ENCODE assay signal across 16 cellular contexts in the genomic region with DNA sequence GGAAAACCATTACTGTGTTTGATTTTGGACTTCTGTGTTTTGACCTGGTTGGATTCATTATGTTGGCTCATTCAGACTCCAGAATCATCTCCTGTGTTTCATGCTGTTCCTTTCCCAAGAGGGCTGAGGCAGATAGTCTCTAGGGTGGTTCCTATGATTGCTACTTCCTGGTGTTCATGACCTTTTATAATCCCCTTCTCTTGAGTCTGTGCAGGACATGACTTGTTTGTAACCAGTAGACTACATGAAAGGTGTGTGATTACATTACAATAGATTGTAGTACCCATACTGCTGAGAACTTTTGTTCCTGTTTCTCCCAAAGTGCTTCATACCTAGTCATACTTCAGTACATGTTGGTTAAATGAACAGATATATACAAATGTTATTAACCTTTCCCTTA.
A peak's percentile ranks its signal among the peaks of the same experiment; 100 is the strongest.
DNase-seq lines count a peak whose midpoint lies in the region; ATAC-seq, FAIRE-seq and TF ChIP-seq lines count a peak whose summit lies in the region.
"Had no signal": no experiment of that assay in that cellular context is flagged by ENCODE, and none has a peak within 500 bp of the region (broad histone marks: within the 10 kb centered on the region; RNA-seq: fewer than 3 reads in every experiment).

No MANE protein-coding gene starts in this region.

- no peak for TF ChIP-seq POLR2A in endothelial cell of umbilical vein (IDR thresholded peaks at IDR 0.05; ENCODE audit: low read depth, low read length)

- peak overlapping the region; percentile 64; the same call in 1 of the 2 replicates for H3K27ac Mint-ChIP-seq in GM23338
- H3K27ac Mint-ChIP-seq in stimulated activated memory B cell treated with anti-CD40 and anti-IgM and Interleukin-4, amounts not matched to agents 10 μg/mL and 1 μg/mL and 100 μg/mL, for 72 hours: no peak overlapping the region
- H3K27ac Mint-ChIP-seq: CD4-positive, alpha-beta memory T cell; IgD-negative memory B cell had no signal

- dilution Hi-C loops in endothelial cell of umbilical vein (cut with MboI; ENCODE audit: extremely low pct_ligation_motif_present, low sequenced_read_pairs): no loop called here

- ATAC-seq in GM23338: no peak
- ATAC-seq in HG03432 (IDR thresholded peaks at IDR 0.05; ENCODE audit: unreplicated experiment): no peak
- ATAC-seq in stimulated activated memory B cell treated with anti-CD40 and anti-IgM and Interleukin-4, amounts not matched to agents 10 μg/mL and 1 μg/mL and 100 μg/mL, for 72 hours: no peak

- intact Hi-C loops in endothelial cell of umbilical vein (cut with micrococcal nuclease) (no loop called here), OCI-LY7 (cut with micrococcal nuclease; ENCODE audit: unreplicated experiment) (no loop called here)

- H2AFZ ChIP-seq in ACC112 (ENCODE audit: low read length, unreplicated experiment) (peak overlapping the region; percentile 47), GM23338 (peak overlapping the region; percentile 6; the same call in 1 of the 2 replicates), endothelial cell of umbilical vein (ENCODE audit: low read depth, low read length) (peak overlapping the region; percentile 32), OCI-LY7 (ENCODE audit: low read length) (no peak overlapping the region)

- no peak overlapping the region for H3K4me3 ChIP-seq in ACC112 (ENCODE audit: low read depth, low read length)
- H3K4me3 ChIP-seq in GM23338: no peak overlapping the region
- H3K4me3 ChIP-seq in endothelial cell of umbilical vein (replicated peaks in 1 of 3; ENCODE audit: insufficient read depth in 1 of 3, low read depth in 1 of 3, low read length in 3 of 3): no peak overlapping the region
- no peak overlapping the region for H3K4me3 ChIP-seq in OCI-LY7 (ENCODE audit: low read depth, low read length, poor library complexity, severe bottlenecking)
- H3K4me3 ChIP-seq: HAP-1 had no signal

- no peaks in the 10 kb centered on the region for H4K20me1 ChIP-seq in GM23338 (replicated peaks; ENCODE audit: insufficient read depth)
- H4K20me1 ChIP-seq in endothelial cell of umbilical vein (replicated peaks; ENCODE audit: control insufficient read depth, extremely low read depth, insufficient read depth, low read length): no peaks in the 10 kb centered on the region
- no peaks in the 10 kb centered on the region for H4K20me1 ChIP-seq in OCI-LY7 (ENCODE audit: insufficient read depth, low read length)

- H3K27me3 ChIP-seq in ACC112 (ENCODE audit: insufficient read depth, low read length) (no peaks in the 10 kb centered on the region), GM23338 (ENCODE audit: insufficient read depth) (no peaks in the 10 kb centered on the region), endothelial cell of umbilical vein (ENCODE audit: control insufficient read depth in 2 of 2, insufficient read depth in 2 of 2, low read length in 2 of 2) (no peaks in the 10 kb centered on the region)
- H3K27me3 ChIP-seq: BE2C had no signal

- H3K4me2 ChIP-seq in GM23338 (no peak overlapping the region), endothelial cell of umbilical vein (ENCODE audit: insufficient read depth, low read length) (peak overlapping the region; percentile 6), OCI-LY7 (ENCODE audit: low read length) (no peak overlapping the region)

- H3K9me3 ChIP-seq in endothelial cell of umbilical vein (replicated peaks; ENCODE audit: control insufficient read depth, insufficient read depth, low read length) (no peaks in the 10 kb centered on the region), OCI-LY7 (ENCODE audit: low read length) (no peaks in the 10 kb centered on the region)
- H3K9me3 ChIP-seq: BE2C, HAP-1 had no signal

- H3F3A ChIP-seq in GM23338 (replicated peaks; ENCODE audit: low read depth): no peaks in the 10 kb centered on the region

- H3K36me3 ChIP-seq in ACC112 (ENCODE audit: insufficient read depth, low read length) (no peaks in the 10 kb centered on the region), GM23338 (ENCODE audit: insufficient read depth) (no peaks in the 10 kb centered on the region), endothelial cell of umbilical vein (ENCODE audit: control insufficient read depth in 2 of 2, extremely low read depth in 1 of 2, insufficient read depth in 2 of 2, low read length in 2 of 2) (no peaks in the 10 kb centered on the region), OCI-LY7 (ENCODE audit: insufficient read depth, low read length) (no peaks in the 10 kb centered on the region)
- H3K36me3 ChIP-seq: BE2C, HAP-1 had no signal

- BruUV-seq in endothelial cell of umbilical vein (replicated peaks; lab: Mats Ljungman, UMichigan) (no TSS peak), OCI-LY7 (replicated peaks; lab: Mats Ljungman, UMichigan) (no TSS peak)

- H3K4me1 ChIP-seq in ACC112 (ENCODE audit: control insufficient read depth, insufficient read depth, low read length, unreplicated experiment) (peaks cover 14% of the 10 kb centered on the region), GM23338 (ENCODE audit: insufficient read depth) (peaks cover 8% of the 10 kb centered on the region; the same call in 1 of the 2 replicates), endothelial cell of umbilical vein (ENCODE audit: control insufficient read depth, extremely low read depth, insufficient read depth, low read length) (peaks cover 16% of the 10 kb centered on the region), OCI-LY7 (ENCODE audit: insufficient read depth, low read length, poor library complexity, severe bottlenecking) (no peaks in the 10 kb centered on the region)
- H3K4me1 ChIP-seq: BE2C, HAP-1 had no signal

- no peak overlapping the region for H3K27ac ChIP-seq in ACC112 (ENCODE audit: low read depth, low read length)
- no peak overlapping the region for H3K27ac ChIP-seq in GM23338 (ENCODE audit: low read depth)
- H3K27ac ChIP-seq in endothelial cell of umbilical vein (ENCODE audit: insufficient read depth, low read depth, low read length): no peak overlapping the region
- no peak overlapping the region for H3K27ac ChIP-seq in OCI-LY7 (ENCODE audit: low read depth, low read length, poor library complexity, severe bottlenecking)

- no peaks in the 10 kb centered on the region for H3K9me1 ChIP-seq in endothelial cell of umbilical vein (replicated peaks; ENCODE audit: control insufficient read depth, extremely low read depth, insufficient read depth, low read length)

- H3K79me2 ChIP-seq in ACC112 (ENCODE audit: control insufficient read depth, insufficient read depth, low read length, unreplicated experiment): no peaks in the 10 kb centered on the region
- no peaks in the 10 kb centered on the region for H3K79me2 ChIP-seq in GM23338 (replicated peaks; ENCODE audit: insufficient read depth)
- peaks cover 3% of the 10 kb centered on the region for H3K79me2 ChIP-seq in endothelial cell of umbilical vein (ENCODE audit: control insufficient read depth, insufficient read depth, low read length)
- H3K79me2 ChIP-seq in OCI-LY7 (ENCODE audit: insufficient read depth, low read depth, low read length): no peaks in the 10 kb centered on the region

- peaks cover 13% of the 10 kb centered on the region for H3K4me1 Mint-ChIP-seq in GM23338
- no peaks in the 10 kb centered on the region for H3K4me1 Mint-ChIP-seq in stimulated activated memory B cell treated with anti-CD40 and anti-IgM and Interleukin-4, amounts not matched to agents 10 μg/mL and 1 μg/mL and 100 μg/mL, for 72 hours
- H3K4me1 Mint-ChIP-seq: CD4-positive, alpha-beta memory T cell; IgD-negative memory B cell had no signal

- CTCF ChIA-PET in endothelial cell of umbilical vein (lab: Charles Lee): no interaction called here
- CTCF ChIA-PET in OCI-LY7 (lab: Charles Lee; ENCODE audit: unreplicated experiment): no interaction called here

- no peak for DNase-seq in GM23338 (ENCODE audit: low spot score)
- DNase-seq in NCI-H1930 (lab: John Stamatoyannopoulos, UW): peak; percentile 24 to 50
- no peak for DNase-seq in endothelial cell of umbilical vein (ENCODE audit: low read depth, low spot score)
- DNase-seq in OCI-LY7 (ENCODE audit: low spot score): no peak
- DNase-seq in activated T-cell treated with anti-CD3 and anti-CD28 coated beads, Interleukin-2, amount 50 U/mL, for 1 hour: no peak
- DNase-seq: BE2C; CD4-positive, alpha-beta memory T cell; NCI-H1048; NCI-H1694; OCI-M1; RPMI8226 had no signal

- H3K9me3 Mint-ChIP-seq in GM23338: no peaks in the 10 kb centered on the region
- no peaks in the 10 kb centered on the region for H3K9me3 Mint-ChIP-seq in stimulated activated memory B cell treated with anti-CD40 and anti-IgM and Interleukin-4, amounts not matched to agents 10 μg/mL and 1 μg/mL and 100 μg/mL, for 72 hours

- POLR2A ChIA-PET in endothelial cell of umbilical vein (lab: Charles Lee): no interaction called here
- POLR2A ChIA-PET in OCI-LY7 (lab: Charles Lee): no interaction called here

- TF ChIP-seq CTCF in GM23338 (conservative IDR thresholded peaks at IDR 0.05; ENCODE audit: low read depth in 2 of 2): no peak
- TF ChIP-seq CTCF in endothelial cell of umbilical vein (IDR thresholded peaks at IDR 0.05; ENCODE audit: extremely low read depth in 1 of 2, insufficient read depth in 1 of 2, low read depth in 1 of 2, low read length in 2 of 2): no peak
- TF ChIP-seq CTCF in OCI-LY7 (conservative IDR thresholded peaks at IDR 0.05; ENCODE audit: low read length): no peak

- H3K36me3 Mint-ChIP-seq in GM23338 (ENCODE audit: low read depth): no peaks in the 10 kb centered on the region
- H3K36me3 Mint-ChIP-seq in stimulated activated memory B cell treated with anti-CD40 and anti-IgM and Interleukin-4, amounts not matched to agents 10 μg/mL and 1 μg/mL and 100 μg/mL, for 72 hours: no peaks in the 10 kb centered on the region
- H3K36me3 Mint-ChIP-seq: CD4-positive, alpha-beta memory T cell; IgD-negative memory B cell had no signal

- no peaks in the 10 kb centered on the region for H3K27me3 Mint-ChIP-seq in GM23338 (ENCODE audit: insufficient read depth, low read depth, poor library complexity)
- H3K27me3 Mint-ChIP-seq in stimulated activated memory B cell treated with anti-CD40 and anti-IgM and Interleukin-4, amounts not matched to agents 10 μg/mL and 1 μg/mL and 100 μg/mL, for 72 hours: no peaks in the 10 kb centered on the region
- H3K27me3 Mint-ChIP-seq: CD4-positive, alpha-beta memory T cell; IgD-negative memory B cell had no signal

- no peak overlapping the region for H3K9ac ChIP-seq in endothelial cell of umbilical vein (replicated peaks; ENCODE audit: extremely low read depth, insufficient read depth, low read length)

- H3K9me2 ChIP-seq in GM23338 (ENCODE audit: insufficient read depth) (peaks cover under 1% of the 10 kb centered on the region; the same call in 1 of the 2 replicates), OCI-LY7 (ENCODE audit: insufficient read depth, low read length) (no peaks in the 10 kb centered on the region)

- H3K4me3 Mint-ChIP-seq in GM23338: no peak overlapping the region
- H3K4me3 Mint-ChIP-seq in stimulated activated memory B cell treated with anti-CD40 and anti-IgM and Interleukin-4, amounts not matched to agents 10 μg/mL and 1 μg/mL and 100 μg/mL, for 72 hours: no peak overlapping the region
- H3K4me3 Mint-ChIP-seq: CD4-positive, alpha-beta memory T cell; IgD-negative memory B cell had no signal

- FAIRE-seq in endothelial cell of umbilical vein (lab: Jason Lieb, UNC): no peak

TF ChIP-seq in GM23338, 12 proteins besides CTCF, POLR2A, EP300 and RAD21 (continues in another document):
- no peak for TF ChIP-seq JUNB (IDR thresholded peaks at IDR 0.05; ENCODE audit: unreplicated experiment)

TF ChIP-seq in endothelial cell of umbilical vein, 7 proteins besides CTCF, POLR2A, EP300 and RAD21 (continues in another document):
- no peak for TF ChIP-seq MYC (IDR thresholded peaks at IDR 0.05; ENCODE audit: low read depth, low read length)

Comparison
In these comparisons a context has a peak if more than half of its experiments do, and no peak if none do; other contexts are left out.
1. DNase-seq: peak in NCI-H1930 (2 of 2); none in GM23338 (single experiment), endothelial cell of umbilical vein (single experiment), OCI-LY7 (single experiment) and activated T-cell treated with anti-CD3 and anti-CD28 coated beads, Interleukin-2, amount 50 U/mL, for 1 hour (single experiment).